ENCODE assay signal across 3 cellular contexts in the genomic region with DNA sequence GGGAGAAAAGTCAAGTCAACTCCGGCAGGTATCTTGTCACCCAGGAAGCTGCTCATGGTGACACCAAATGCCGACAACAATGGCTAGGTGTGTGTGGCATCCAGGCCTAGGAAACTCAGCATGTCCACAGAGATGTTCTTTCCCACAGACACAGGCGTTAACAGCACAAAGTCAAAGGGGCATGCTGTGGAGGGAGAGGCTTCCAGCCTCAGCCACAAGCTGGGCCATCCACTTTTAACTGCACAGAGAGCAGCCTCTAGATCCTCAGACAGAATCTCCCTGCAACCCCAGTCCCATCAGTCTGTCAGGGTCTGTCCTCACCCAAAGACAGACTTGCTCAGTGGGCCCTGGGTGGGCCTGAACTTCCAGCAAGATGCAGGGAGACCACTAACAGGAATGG.
TF ChIP-seq lines count a peak whose summit lies in the region.

No MANE protein-coding gene starts in this region.

TF ChIP-seq in SK-N-SH, 30 proteins besides CTCF, POLR2A, EP300 and RAD21:
- no peak for TF ChIP-seq YY1 (IDR thresholded peaks at IDR 0.05; ENCODE audit: low read depth)
- TF ChIP-seq, protein P1, sequence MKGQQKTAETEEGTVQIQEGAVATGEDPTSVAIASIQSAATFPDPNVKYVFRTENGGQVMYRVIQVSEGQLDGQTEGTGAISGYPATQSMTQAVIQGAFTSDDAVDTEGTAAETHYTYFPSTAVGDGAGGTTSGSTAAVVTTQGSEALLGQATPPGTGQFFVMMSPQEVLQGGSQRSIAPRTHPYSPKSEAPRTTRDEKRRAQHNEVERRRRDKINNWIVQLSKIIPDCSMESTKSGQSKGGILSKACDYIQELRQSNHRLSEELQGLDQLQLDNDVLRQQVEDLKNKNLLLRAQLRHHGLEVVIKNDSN (IDR thresholded peaks at IDR 0.05; ENCODE audit: borderline replicate concordance, low read depth) = no peak
- TF ChIP-seq JUND (IDR thresholded peaks at IDR 0.05) = no peak
- TF ChIP-seq SMC3 (IDR thresholded peaks at IDR 0.05; ENCODE audit: low read depth, low read length) = no peak
- no peak for TF ChIP-seq IRF3 (IDR thresholded peaks at IDR 0.05; ENCODE audit: low read depth, low read length)
- TF ChIP-seq, protein P2, sequence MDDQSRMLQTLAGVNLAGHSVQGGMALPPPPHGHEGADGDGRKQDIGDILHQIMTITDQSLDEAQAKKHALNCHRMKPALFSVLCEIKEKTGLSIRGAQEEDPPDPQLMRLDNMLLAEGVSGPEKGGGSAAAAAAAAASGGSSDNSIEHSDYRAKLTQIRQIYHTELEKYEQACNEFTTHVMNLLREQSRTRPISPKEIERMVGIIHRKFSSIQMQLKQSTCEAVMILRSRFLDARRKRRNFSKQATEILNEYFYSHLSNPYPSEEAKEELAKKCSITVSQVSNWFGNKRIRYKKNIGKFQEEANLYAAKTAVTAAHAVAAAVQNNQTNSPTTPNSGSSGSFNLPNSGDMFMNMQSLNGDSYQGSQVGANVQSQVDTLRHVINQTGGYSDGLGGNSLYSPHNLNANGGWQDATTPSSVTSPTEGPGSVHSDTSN (IDR thresholded peaks at IDR 0.05) = no peak
- no peak for TF ChIP-seq CHD2 (IDR thresholded peaks at IDR 0.05; ENCODE audit: low read length, partially characterized antibody)
- no peak for TF ChIP-seq EZH2phosphoT487 (IDR thresholded peaks at IDR 0.05; ENCODE audit: borderline replicate concordance, low read depth)
- TF ChIP-seq ELF1 (IDR thresholded peaks at IDR 0.05) = no peak
- no peak for TF ChIP-seq GATA2 (CRISPR knock-in tag; IDR thresholded peaks at IDR 0.05)
- no peak for TF ChIP-seq RFX5 (IDR thresholded peaks at IDR 0.05; ENCODE audit: low read length)
- no peak for TF ChIP-seq RXRA (IDR thresholded peaks at IDR 0.05; ENCODE audit: borderline replicate concordance, low read depth)
- no peak for TF ChIP-seq FOSL2 (IDR thresholded peaks at IDR 0.05; ENCODE audit: borderline replicate concordance, low read depth)
- no peak for TF ChIP-seq GABPA (IDR thresholded peaks at IDR 0.05; ENCODE audit: low read depth)
- TF ChIP-seq TCF12 (IDR thresholded peaks at IDR 0.05) = no peak
- no peak for TF ChIP-seq ZBTB33 (IDR thresholded peaks at IDR 0.05; ENCODE audit: borderline replicate concordance, low read depth)
- TF ChIP-seq RCOR1 (IDR thresholded peaks at IDR 0.05; ENCODE audit: low read length) = no peak

TF ChIP-seq in SK-N-SH treated with all-trans-retinoic acid at 6 μM for 48 hours, 23 proteins besides CTCF, POLR2A, EP300 and RAD21:
- TF ChIP-seq, protein P3, sequence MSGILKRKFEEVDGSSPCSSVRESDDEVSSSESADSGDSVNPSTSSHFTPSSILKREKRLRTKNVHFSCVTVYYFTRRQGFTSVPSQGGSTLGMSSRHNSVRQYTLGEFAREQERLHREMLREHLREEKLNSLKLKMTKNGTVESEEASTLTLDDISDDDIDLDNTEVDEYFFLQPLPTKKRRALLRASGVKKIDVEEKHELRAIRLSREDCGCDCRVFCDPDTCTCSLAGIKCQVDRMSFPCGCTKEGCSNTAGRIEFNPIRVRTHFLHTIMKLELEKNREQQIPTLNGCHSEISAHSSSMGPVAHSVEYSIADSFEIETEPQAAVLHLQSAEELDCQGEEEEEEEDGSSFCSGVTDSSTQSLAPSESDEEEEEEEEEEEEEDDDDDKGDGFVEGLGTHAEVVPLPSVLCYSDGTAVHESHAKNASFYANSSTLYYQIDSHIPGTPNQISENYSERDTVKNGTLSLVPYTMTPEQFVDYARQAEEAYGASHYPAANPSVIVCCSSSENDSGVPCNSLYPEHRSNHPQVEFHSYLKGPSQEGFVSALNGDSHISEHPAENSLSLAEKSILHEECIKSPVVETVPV (CRISPR knock-in tag; IDR thresholded peaks at IDR 0.05) = no peak

TF ChIP-seq in endothelial cell of umbilical vein, 7 proteins besides CTCF, POLR2A, EP300 and RAD21:
- no peak for TF ChIP-seq MAX (IDR thresholded peaks at IDR 0.05; ENCODE audit: insufficient read depth, insufficient read length)
- TF ChIP-seq EZH2 (IDR thresholded peaks at IDR 0.05; ENCODE audit: borderline replicate concordance, low read depth, low read length, severe bottlenecking) = no peak
- TF ChIP-seq FOS (IDR thresholded peaks at IDR 0.05; ENCODE audit: borderline replicate concordance, insufficient read depth, low read length) = no peak
- no peak for TF ChIP-seq GATA2 (IDR thresholded peaks at IDR 0.05; ENCODE audit: insufficient read depth, insufficient read length, low read depth, low read length)
- TF ChIP-seq MYC (IDR thresholded peaks at IDR 0.05; ENCODE audit: low read depth, low read length) = no peak
- no peak for TF ChIP-seq POLR2AphosphoS5 (IDR thresholded peaks at IDR 0.05; ENCODE audit: insufficient read depth, low read depth, low read length)
- no peak for TF ChIP-seq JUN (IDR thresholded peaks at IDR 0.05; ENCODE audit: borderline replicate concordance, insufficient read depth, insufficient read length, low read depth)
